30 cellular contexts compared by ENCODE assay signal in genomic region chr2:170587937-170588336, GRCh38.
DNase-seq lines count a peak whose midpoint lies in the region; ATAC-seq and TF ChIP-seq lines count a peak whose summit lies in the region.
"Had no signal": no experiment of that assay in that cellular context is flagged by ENCODE, and none has a peak within 500 bp of the region (broad histone marks: within the 10 kb centered on the region; RNA-seq: fewer than 3 reads in every experiment).

No MANE protein-coding gene starts in this region.

- DNase-seq in NCI-H2171 treated with DMSO at 0.1 percent for 48 hours (lab: John Stamatoyannopoulos, UW) (peak; percentile 39), NCI-H2171 (lab: John Stamatoyannopoulos, UW) (no peak), RWPE2 (ENCODE audit: low spot score) (no peak), fibroblast of mammary gland (ENCODE audit: low read depth) (peak; percentile 59), vagina (ENCODE audit: extremely low spot score in 2 of 2) (no peak), SK-N-DZ (ENCODE audit: low spot score) (no peak), T-cell (no peak)
- DNase-seq: activated CD4-positive, alpha-beta T cell treated with anti-CD3 and anti-CD28 coated beads for 4 hours; activated naive CD4-positive, alpha-beta T cell treated with anti-CD3 and anti-CD28 coated beads, Interleukin-2, amount 10 ng/mL, durations not matched to agents 7 days and 5 days; anterior cingulate cortex; DMS79; dorsolateral prefrontal cortex; foreskin melanocyte; GOT3; left lung; NCI-H1105; NCI-H2081; NCI-H446 treated with DMSO at 0.1 percent for 48 hours; pancreas; SJCRH30; spleen; stimulated activated CD4-positive, alpha-beta T cell treated with anti-CD3 and anti-CD28 coated beads, Interleukin-4, amount 100 ng/mL, for 1 hour had no signal

- TF ChIP-seq CTCF in RWPE2 (IDR thresholded peaks at IDR 0.05; ENCODE audit: poor library complexity, severe bottlenecking) (no peak), fibroblast of mammary gland (conservative IDR thresholded peaks at IDR 0.05; ENCODE audit: control insufficient read depth, insufficient read depth, low read depth, low read length) (no peak), vagina (IDR thresholded peaks at IDR 0.05) (no peak)

- H3K27me3 ChIP-seq in RWPE2 (ENCODE audit: insufficient read depth, poor library complexity, severe bottlenecking): no peaks in the 10 kb centered on the region
- no peaks in the 10 kb centered on the region for H3K27me3 ChIP-seq in vagina
- H3K27me3 ChIP-seq: hepatocyte, left lung, pancreas, SJCRH30, spleen had no signal

- H3K27ac ChIP-seq in RWPE2 (ENCODE audit: poor library complexity, severe bottlenecking) (no peak overlapping the region), vagina (peak overlapping the region; percentile 4)
- H3K27ac ChIP-seq: dorsolateral prefrontal cortex, hepatocyte, left lung, pancreas, SJCRH30, spleen had no signal

- H3K9me3 Mint-ChIP-seq in T-cell: no peaks in the 10 kb centered on the region
- H3K9me3 Mint-ChIP-seq: activated naive CD4-positive, alpha-beta T cell treated with anti-CD3 and anti-CD28 coated beads, Interleukin-2, amount 10 ng/mL, durations not matched to agents 7 days and 5 days; central memory CD8-positive, alpha-beta T cell; natural killer cell treated with Interleukin-12 subunit alpha and Interleukin-12 subunit beta and Interleukin-15 and Interleukin-18, amount 100 ng/mL, for 72 hours; stimulated activated memory B cell treated with anti-CD40 and anti-IgM and Interleukin-4, amounts not matched to agents 10 μg/mL and 1 μg/mL and 100 μg/mL, for 72 hours had no signal

- H3K4me1 ChIP-seq in RWPE2 (ENCODE audit: insufficient read depth, poor library complexity, severe bottlenecking): peaks cover 12% of the 10 kb centered on the region
- no peaks in the 10 kb centered on the region for H3K4me1 ChIP-seq in vagina
- H3K4me1 ChIP-seq: left lung, pancreas, SJCRH30, spleen had no signal

- H3K4me1 Mint-ChIP-seq in T-cell: no peaks in the 10 kb centered on the region
- H3K4me1 Mint-ChIP-seq: activated naive CD4-positive, alpha-beta T cell treated with anti-CD3 and anti-CD28 coated beads, Interleukin-2, amount 10 ng/mL, durations not matched to agents 7 days and 5 days; B cell; central memory CD8-positive, alpha-beta T cell; stimulated activated memory B cell treated with anti-CD40 and anti-IgM and Interleukin-4, amounts not matched to agents 10 μg/mL and 1 μg/mL and 100 μg/mL, for 72 hours had no signal

- intact Hi-C loops in vagina (cut with DNase I): no loop called here

- H3K4me3 ChIP-seq in RWPE2 (ENCODE audit: severe bottlenecking) (no peak overlapping the region), fibroblast of mammary gland (ENCODE audit: control insufficient read depth, low read depth, low read length) (no peak overlapping the region), vagina (no peak overlapping the region)
- H3K4me3 ChIP-seq: dorsolateral prefrontal cortex, hepatocyte, left lung, pancreas, SJCRH30, spleen had no signal

- no peaks in the 10 kb centered on the region for H3K9me3 ChIP-seq in RWPE2 (ENCODE audit: severe bottlenecking)
- H3K9me3 ChIP-seq in vagina: no peaks in the 10 kb centered on the region
- H3K9me3 ChIP-seq: left lung, pancreas, SJCRH30, spleen had no signal

- H3K36me3 ChIP-seq in RWPE2 (ENCODE audit: low read depth) (no peaks in the 10 kb centered on the region), vagina (no peaks in the 10 kb centered on the region)
- H3K36me3 ChIP-seq: left lung, pancreas, SJCRH30, spleen had no signal

- POLR2A ChIA-PET in T-cell (lab: Charles Lee): no interaction called here

- peaks cover 2 to 4% of the 10 kb centered on the region in 2 donors for H3K27me3 Mint-ChIP-seq in T-cell
- H3K27me3 Mint-ChIP-seq: central memory CD8-positive, alpha-beta T cell; stimulated activated memory B cell treated with anti-CD40 and anti-IgM and Interleukin-4, amounts not matched to agents 10 μg/mL and 1 μg/mL and 100 μg/mL, for 72 hours had no signal

- ATAC-seq in RWPE2 (ENCODE audit: low read depth): peak; percentile 62; the same call in 2 of the 3 replicates
- no peak for ATAC-seq in T-cell (replicated peaks in 1 of 4)
- ATAC-seq in HG03135 (IDR thresholded peaks at IDR 0.05; ENCODE audit: unreplicated experiment): no peak
- ATAC-seq: HepG2; left lung; natural killer cell treated with Interleukin-12 subunit alpha and Interleukin-12 subunit beta and Interleukin-15 and Interleukin-18, amount 100 ng/mL, for 72 hours; Panc1; pancreas; stimulated activated memory B cell treated with anti-CD40 and anti-IgM and Interleukin-4, amounts not matched to agents 10 μg/mL and 1 μg/mL and 100 μg/mL, for 72 hours had no signal

- H3K36me3 Mint-ChIP-seq in T-cell: no peaks in the 10 kb centered on the region
- H3K36me3 Mint-ChIP-seq: activated naive CD4-positive, alpha-beta T cell treated with anti-CD3 and anti-CD28 coated beads, Interleukin-2, amount 10 ng/mL, durations not matched to agents 7 days and 5 days; natural killer cell treated with Interleukin-12 subunit alpha and Interleukin-12 subunit beta and Interleukin-15 and Interleukin-18, amount 100 ng/mL, for 72 hours; stimulated activated memory B cell treated with anti-CD40 and anti-IgM and Interleukin-4, amounts not matched to agents 10 μg/mL and 1 μg/mL and 100 μg/mL, for 72 hours had no signal

- no peak overlapping the region for H3K4me3 Mint-ChIP-seq in T-cell
- H3K4me3 Mint-ChIP-seq: activated naive CD4-positive, alpha-beta T cell treated with anti-CD3 and anti-CD28 coated beads, Interleukin-2, amount 10 ng/mL, durations not matched to agents 7 days and 5 days; B cell; central memory CD8-positive, alpha-beta T cell; natural killer cell treated with Interleukin-12 subunit alpha and Interleukin-12 subunit beta and Interleukin-15 and Interleukin-18, amount 100 ng/mL, for 72 hours; stimulated activated memory B cell treated with anti-CD40 and anti-IgM and Interleukin-4, amounts not matched to agents 10 μg/mL and 1 μg/mL and 100 μg/mL, for 72 hours had no signal

- no peak for TF ChIP-seq POLR2A in vagina (IDR thresholded peaks at IDR 0.05)

- CTCF ChIA-PET in T-cell (lab: Charles Lee): interaction anchor here in 1 of 2 donors (0.6 kb wide), 1 partner anchor 94 kb away, joined by 5 read pairs; no protein-coding TSS in a partner anchor

- H3K27ac Mint-ChIP-seq in T-cell: no peak overlapping the region
- H3K27ac Mint-ChIP-seq: activated naive CD4-positive, alpha-beta T cell treated with anti-CD3 and anti-CD28 coated beads, Interleukin-2, amount 10 ng/mL, durations not matched to agents 7 days and 5 days; B cell; natural killer cell treated with Interleukin-12 subunit alpha and Interleukin-12 subunit beta and Interleukin-15 and Interleukin-18, amount 100 ng/mL, for 72 hours; stimulated activated memory B cell treated with anti-CD40 and anti-IgM and Interleukin-4, amounts not matched to agents 10 μg/mL and 1 μg/mL and 100 μg/mL, for 72 hours had no signal

Comparison
In these comparisons a context has a peak if more than half of its experiments do, and no peak if none do; other contexts are left out.
1. DNase-seq: peak in NCI-H2171 treated with DMSO at 0.1 percent for 48 hours (single experiment) and fibroblast of mammary gland (single experiment); none in NCI-H2171 (single experiment), RWPE2 (single experiment), vagina (0 of 2), SK-N-DZ (single experiment) and T-cell (0 of 34).